ENCODE assay signal across 9 cellular contexts in the genomic region with DNA sequence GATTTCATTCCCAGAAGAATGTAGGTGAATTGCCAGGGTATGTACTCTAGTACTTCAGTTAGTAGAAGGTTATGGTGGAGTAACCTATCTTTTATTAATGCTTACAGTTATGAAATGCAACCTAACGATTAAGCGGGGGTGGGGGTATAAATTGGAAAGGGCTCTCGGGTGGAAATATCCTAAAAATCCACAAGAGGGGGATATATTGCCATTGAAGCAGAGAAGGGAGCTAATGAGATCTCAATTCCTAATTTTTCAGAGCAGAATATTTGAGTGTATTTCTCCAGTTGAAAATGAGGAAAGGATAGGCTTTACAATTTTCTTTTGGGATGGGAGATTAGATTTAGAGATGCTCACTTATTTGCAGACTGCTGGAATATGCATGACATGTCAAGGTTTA.
A peak's percentile ranks its signal among the peaks of the same experiment; 100 is the strongest.
DNase-seq lines count a peak whose midpoint lies in the region; ATAC-seq and TF ChIP-seq lines count a peak whose summit lies in the region.
"Had no signal": no experiment of that assay in that cellular context is flagged by ENCODE, and none has a peak within 500 bp of the region (broad histone marks: within the 10 kb centered on the region; RNA-seq: fewer than 3 reads in every experiment).

No MANE protein-coding gene starts in this region.

- CTCF ChIA-PET in activated CD8-positive, alpha-beta memory T cell treated with anti-CD3 and anti-CD28 coated beads, Interleukin-2, amount 10 ng/mL, durations not matched to agents 7 days and 5 days (lab: Charles Lee), result no interaction called here

- H3K36me3 Mint-ChIP-seq in activated CD8-positive, alpha-beta memory T cell treated with anti-CD3 and anti-CD28 coated beads, Interleukin-2, amount 10 ng/mL, durations not matched to agents 7 days and 5 days, result no peaks in the 10 kb centered on the region
- no peaks in the 10 kb centered on the region for H3K36me3 Mint-ChIP-seq in immature natural killer cell

- H3K9me3 ChIP-seq in DOHH2 (ENCODE audit: control insufficient read depth, insufficient read depth, low read length), result no peaks in the 10 kb centered on the region
- H3K9me3 ChIP-seq in MM.1S (replicated peaks; ENCODE audit: insufficient read depth, low read length), result no peaks in the 10 kb centered on the region
- H3K9me3 ChIP-seq in body of pancreas, result no peaks in the 10 kb centered on the region

- no peak overlapping the region for H3K27ac ChIP-seq in DOHH2 (ENCODE audit: low read depth, low read length)
- no peak overlapping the region for H3K27ac ChIP-seq in MM.1S (ENCODE audit: low read length)
- no peak overlapping the region for H3K27ac ChIP-seq in body of pancreas

- H3K9me3 Mint-ChIP-seq in activated CD8-positive, alpha-beta memory T cell treated with anti-CD3 and anti-CD28 coated beads, Interleukin-2, amount 10 ng/mL, durations not matched to agents 7 days and 5 days (ENCODE audit: low read depth), result no peaks in the 10 kb centered on the region
- H3K9me3 Mint-ChIP-seq in immature natural killer cell, result peaks cover 0 to 4% (median 0%) of the 10 kb centered on the region in 6 donors
- H3K9me3 Mint-ChIP-seq: activated T-cell treated with anti-CD3 and anti-CD28 coated beads, Interleukin-2, amount 50 U/mL, for 24 hours had no signal

- TF ChIP-seq POLR2A in body of pancreas (IDR thresholded peaks at IDR 0.05), result no peak

- no peaks in the 10 kb centered on the region for H3K79me2 ChIP-seq in DOHH2 (ENCODE audit: control insufficient read depth, low read length)
- H3K79me2 ChIP-seq in MM.1S (ENCODE audit: low read length), result no peaks in the 10 kb centered on the region

- no peak for ATAC-seq in body of pancreas
- no peak for ATAC-seq in activated CD8-positive, alpha-beta memory T cell treated with anti-CD3 and anti-CD28 coated beads, Interleukin-2, amount 10 ng/mL, durations not matched to agents 7 days and 5 days
- no peak for ATAC-seq in Right ventricle myocardium superior (ENCODE audit: poor library complexity)

- H3K27me3 ChIP-seq in DOHH2 (ENCODE audit: control insufficient read depth, low read length), result peaks cover 7% of the 10 kb centered on the region; the same call in 1 of the 2 replicates
- H3K27me3 ChIP-seq in MM.1S (replicated peaks; ENCODE audit: insufficient read depth, low read length), result no peaks in the 10 kb centered on the region
- H3K27me3 ChIP-seq in body of pancreas, result no peaks in the 10 kb centered on the region

- H3F3A ChIP-seq in DOHH2 (ENCODE audit: control insufficient read depth, insufficient read depth) (no peaks in the 10 kb centered on the region), MM.1S (ENCODE audit: insufficient read depth, low read length) (no peaks in the 10 kb centered on the region)

- H3K9me2 ChIP-seq in DOHH2 (replicated peaks; ENCODE audit: control insufficient read depth, low read length) (no peaks in the 10 kb centered on the region), MM.1S (replicated peaks; ENCODE audit: insufficient read depth, low read length) (no peaks in the 10 kb centered on the region)

- DNase-seq in MM.1S, result no peak
- DNase-seq in body of pancreas, result no peak
- DNase-seq in myocyte (ENCODE audit: low read depth), result peak; percentile 6
- no peak for DNase-seq in activated CD8-positive, alpha-beta memory T cell treated with anti-CD3 and anti-CD28 coated beads, Interleukin-2, amount 10 ng/mL, durations not matched to agents 7 days and 5 days
- DNase-seq in immature natural killer cell, result no peak
- no peak for DNase-seq in T-helper 2 cell
- no peak for DNase-seq in Right ventricle myocardium superior
- DNase-seq: activated T-cell treated with anti-CD3 and anti-CD28 coated beads, Interleukin-2, amount 50 U/mL, for 24 hours had no signal

- H3K27ac Mint-ChIP-seq in activated CD8-positive, alpha-beta memory T cell treated with anti-CD3 and anti-CD28 coated beads, Interleukin-2, amount 10 ng/mL, durations not matched to agents 7 days and 5 days, result no peak overlapping the region
- no peak overlapping the region for H3K27ac Mint-ChIP-seq in immature natural killer cell
- H3K27ac Mint-ChIP-seq: activated T-cell treated with anti-CD3 and anti-CD28 coated beads, Interleukin-2, amount 50 U/mL, for 24 hours had no signal

- H3K36me3 ChIP-seq in DOHH2 (ENCODE audit: control insufficient read depth, low read length) (no peaks in the 10 kb centered on the region), MM.1S (replicated peaks; ENCODE audit: insufficient read depth, low read length) (no peaks in the 10 kb centered on the region), body of pancreas (replicated peaks in 1 of 2; ENCODE audit: insufficient read depth in 1 of 2, low read depth in 2 of 2) (no peaks in the 10 kb centered on the region)

- 31 to 53% methylated on average over 3 of the region's 3 CpGs for WGBS in body of pancreas, 2 donors

- H3K4me3 ChIP-seq in DOHH2 (ENCODE audit: low read length) (no peak overlapping the region), MM.1S (ENCODE audit: low read length) (no peak overlapping the region), body of pancreas (no peak overlapping the region)

- H3K4me1 Mint-ChIP-seq in activated CD8-positive, alpha-beta memory T cell treated with anti-CD3 and anti-CD28 coated beads, Interleukin-2, amount 10 ng/mL, durations not matched to agents 7 days and 5 days, result no peaks in the 10 kb centered on the region
- H3K4me1 Mint-ChIP-seq in immature natural killer cell, result no peaks in the 10 kb centered on the region

- intact Hi-C loops in body of pancreas (cut with DNase I) (no loop called here), Right ventricle myocardium superior (cut with DNase I) (no loop called here)

- TF ChIP-seq CTCF in DOHH2 (IDR thresholded peaks at IDR 0.05; ENCODE audit: low read depth, low read length, poor library complexity, severe bottlenecking), result peak; percentile 49
- TF ChIP-seq CTCF in MM.1S (IDR thresholded peaks at IDR 0.05; ENCODE audit: low read length), result peak; percentile 30; the same call in 1 of the 2 replicates
- TF ChIP-seq CTCF in body of pancreas (IDR thresholded peaks at IDR 0.05), result peak in 4 of 7 experiments; percentile 15 to 32 (median 26)

- H4K20me1 ChIP-seq in DOHH2 (ENCODE audit: control insufficient read depth, insufficient read depth, low read depth, low read length), result no peaks in the 10 kb centered on the region
- H4K20me1 ChIP-seq in MM.1S (ENCODE audit: insufficient read depth, low read length), result no peaks in the 10 kb centered on the region

- no peak overlapping the region for H3K9ac ChIP-seq in MM.1S (ENCODE audit: low read length)

- no peak overlapping the region for H3K4me3 Mint-ChIP-seq in activated CD8-positive, alpha-beta memory T cell treated with anti-CD3 and anti-CD28 coated beads, Interleukin-2, amount 10 ng/mL, durations not matched to agents 7 days and 5 days
- H3K4me3 Mint-ChIP-seq in immature natural killer cell, result no peak overlapping the region
- H3K4me3 Mint-ChIP-seq: activated T-cell treated with anti-CD3 and anti-CD28 coated beads, Interleukin-2, amount 50 U/mL, for 24 hours had no signal

- H3K4me1 ChIP-seq in DOHH2 (ENCODE audit: control insufficient read depth, low read length), result no peaks in the 10 kb centered on the region
- H3K4me1 ChIP-seq in MM.1S (ENCODE audit: low read length), result no peaks in the 10 kb centered on the region
- H3K4me1 ChIP-seq in body of pancreas, result no peaks in the 10 kb centered on the region

- no peak overlapping the region for H2AFZ ChIP-seq in MM.1S (ENCODE audit: low read length)

- no peak overlapping the region for H3K4me2 ChIP-seq in DOHH2 (ENCODE audit: low read length)
- H3K4me2 ChIP-seq in MM.1S (ENCODE audit: low read depth, low read length), result no peak overlapping the region

- no peaks in the 10 kb centered on the region for H3K27me3 Mint-ChIP-seq in activated CD8-positive, alpha-beta memory T cell treated with anti-CD3 and anti-CD28 coated beads, Interleukin-2, amount 10 ng/mL, durations not matched to agents 7 days and 5 days
- peaks cover 0 to 2% (median 1%) of the 10 kb centered on the region in 3 donors for H3K27me3 Mint-ChIP-seq in immature natural killer cell (ENCODE audit: low read depth in 3 of 3)
- H3K27me3 Mint-ChIP-seq: activated T-cell treated with anti-CD3 and anti-CD28 coated beads, Interleukin-2, amount 50 U/mL, for 24 hours had no signal
